1 cellular context compared by ENCODE assay signal in the genomic region with DNA sequence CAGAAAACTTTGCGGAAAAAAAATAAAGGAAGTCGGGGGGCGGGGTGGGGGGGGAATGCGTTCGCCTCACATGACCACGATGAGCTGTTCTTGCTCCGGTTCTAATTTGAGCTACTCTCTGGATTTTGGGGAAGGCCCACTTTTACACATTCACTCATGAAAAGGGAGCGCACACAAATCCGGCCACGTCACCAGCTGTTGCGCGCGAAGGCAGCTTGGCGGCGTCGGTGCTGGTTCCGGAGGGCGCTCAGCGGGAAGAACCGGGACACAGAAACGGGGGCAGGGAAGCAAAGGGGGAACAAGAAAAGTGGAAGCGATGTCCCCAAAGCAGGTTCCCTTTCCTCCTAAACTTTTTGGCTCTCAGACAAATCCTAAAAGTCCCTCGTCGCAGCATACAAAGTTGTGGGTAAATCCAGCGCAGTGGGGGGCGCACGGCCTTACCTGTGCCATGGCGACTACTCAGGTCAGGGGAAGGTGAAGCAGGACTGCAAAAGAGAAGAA.
TF ChIP-seq lines count a peak whose summit lies in the region.

No MANE protein-coding gene starts in this region.

TF ChIP-seq in HepG2, 621 proteins besides CTCF, POLR2A, EP300 and RAD21 (continued from another document):
- peak; percentile 34; the same call in 1 of the 2 replicates for TF ChIP-seq FOSL2 (CRISPR knock-in tag; IDR thresholded peaks at IDR 0.05)
- TF ChIP-seq ZNF891 (CRISPR knock-in tag; IDR thresholded peaks at IDR 0.05) = peak; percentile 7; the same call in 1 of the 2 replicates
- TF ChIP-seq, protein P1, sequence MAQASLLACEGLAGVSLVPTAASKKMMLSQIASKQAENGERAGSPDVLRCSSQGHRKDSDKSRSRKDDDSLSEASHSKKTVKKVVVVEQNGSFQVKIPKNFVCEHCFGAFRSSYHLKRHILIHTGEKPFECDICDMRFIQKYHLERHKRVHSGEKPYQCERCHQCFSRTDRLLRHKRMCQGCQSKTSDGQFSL (CRISPR knock-in tag; IDR thresholded peaks at IDR 0.05) = 0 out of 2 replicates have a peak, but pooled peaks have one; percentile 42
- TF ChIP-seq ZNF639 (CRISPR knock-in tag; conservative IDR thresholded peaks at IDR 0.05) = 0 out of 2 replicates have a peak, but pooled peaks have one; percentile 14
- peak; percentile 27; the same call in 1 of the 2 replicates for TF ChIP-seq ETV5 (CRISPR knock-in tag; IDR thresholded peaks at IDR 0.05; ENCODE audit: borderline replicate concordance)
- peak; percentile 10 for TF ChIP-seq ZFX (CRISPR knock-in tag; IDR thresholded peaks at IDR 0.05; ENCODE audit: low read depth)
